6 cellular contexts compared by ENCODE assay signal in genomic region chr19:17246681-17247425, GRCh38. TPM values are rescaled to one million over a fixed set of nuclear protein-coding genes. Genes with fewer than 3 reads are reported as not detected.
DNase-seq lines count a peak whose midpoint lies in the region; ATAC-seq lines count a peak whose summit lies in the region.

No MANE protein-coding gene starts in this region.

- peak; percentile 26 for ATAC-seq in aorta (ENCODE audit: low FRiP score)

- H3K27ac ChIP-seq in SJCRH30 (peak overlapping the region; percentile 83), aorta (ENCODE audit: low read depth in 1 of 2, low read length in 2 of 2) (no peak overlapping the region)

- H3K9me3 ChIP-seq in SJCRH30 (replicated peaks) (no peaks in the 10 kb centered on the region), iPS-15b (ENCODE audit: control insufficient read depth, insufficient read depth, low read length) (no peaks in the 10 kb centered on the region), aorta (ENCODE audit: control insufficient read depth, low read length) (no peaks in the 10 kb centered on the region)

- peaks cover 34% of the 10 kb centered on the region for H3K4me1 ChIP-seq in SJCRH30
- H3K4me1 ChIP-seq in iPS-15b (ENCODE audit: control insufficient read depth, insufficient read depth, low read length), result peaks cover 19% of the 10 kb centered on the region
- H3K4me1 ChIP-seq in aorta (ENCODE audit: control insufficient read depth in 1 of 2, insufficient read depth in 2 of 2, low read length in 2 of 2), result no peaks in the 10 kb centered on the region

- H3K4me3 ChIP-seq in GM08714 (ENCODE audit: low read length) (peak overlapping the region; percentile 48; the same call in 1 of the 2 replicates), SJCRH30 (peak overlapping the region; percentile 60), iPS-15b (ENCODE audit: low read depth, low read length) (peak overlapping the region; percentile 49), aorta (ENCODE audit: low read length in 2 of 2) (no peak overlapping the region)

- intact Hi-C loops in aorta (cut with DNase I), result no loop called here

- peak in 1 of 2 experiments; percentile 47 for DNase-seq in SJCRH30
- DNase-seq in aorta, result no peak
- DNase-seq in NCI-H2029 treated with DMSO at 0.1 percent for 48 hours (lab: John Stamatoyannopoulos, UW), result no peak
- DNase-seq in NK-92 treated with Interleukin-12 subunit alpha and Interleukin-12 subunit beta, amount 100 ng/mL, for 24 hours (lab: John Stamatoyannopoulos, UW), result no peak

- no peaks in the 10 kb centered on the region for H3K36me3 ChIP-seq in SJCRH30
- peaks cover 5% of the 10 kb centered on the region for H3K36me3 ChIP-seq in iPS-15b (ENCODE audit: control insufficient read depth, insufficient read depth, low read length)
- no peaks in the 10 kb centered on the region for H3K36me3 ChIP-seq in aorta (ENCODE audit: control insufficient read depth in 1 of 2, insufficient read depth in 2 of 2, low read length in 1 of 2)

- peak overlapping the region; percentile 47 for H3K9ac ChIP-seq in iPS-15b (ENCODE audit: low read depth, low read length)

- 23 to 28% methylated on average over 19 to 21 of the region's 21 CpGs for WGBS in aorta, 2 donors

- no peaks in the 10 kb centered on the region for H3K27me3 ChIP-seq in SJCRH30
- no peaks in the 10 kb centered on the region for H3K27me3 ChIP-seq in iPS-15b (ENCODE audit: control insufficient read depth, insufficient read depth, low read length)
- no peaks in the 10 kb centered on the region for H3K27me3 ChIP-seq in aorta (ENCODE audit: control insufficient read depth in 1 of 2, insufficient read depth in 2 of 2, low read length in 1 of 2)

RNA-seq across cellular contexts. Expression of gene NR2F6, which starts 1.1 kb away (rescaled TPM):
- 41.0 and 42.0 TPM in 2 replicates for total RNA-seq in SJCRH30 (2014; rRNA removed; shearing (Covaris generic))
- 10 to 100 TPM; 23.1 to 27.7 TPM for total RNA-seq in aorta
- 10 to 100 TPM; 10.4 to 19.9 TPM for polyA plus RNA-seq in aorta

RNA-seq across cellular contexts. Expression of gene USHBP1, which starts 17.7 kb away (rescaled TPM):
- total RNA-seq in SJCRH30 (2014; rRNA removed; shearing (Covaris generic)), result 0.04 TPM in 1 of 2 replicates, not detected in the other
- total RNA-seq in aorta, result 10 to 100 TPM in 1 of 2 donors, 1 to 10 TPM in 1; 4.6 to 12.8 TPM
- polyA plus RNA-seq in aorta, result under 1 TPM; 0.13 to 0.61 TPM

RNA-seq across cellular contexts. Expression of gene BABAM1, which starts 20.4 kb away (rescaled TPM):
- total RNA-seq in SJCRH30 (2014; rRNA removed; shearing (Covaris generic)), result 96.0 and 98.5 TPM in 2 replicates
- total RNA-seq in aorta, result 10 to 100 TPM; 55.8 to 63.2 TPM
- 100 to 1,000 TPM in 1 of 2 donors, 10 to 100 TPM in 1; 83.6 to 102 TPM for polyA plus RNA-seq in aorta

RNA-seq across cellular contexts. Expression of gene OCEL1, which starts 20.8 kb away (rescaled TPM):
- 5.1 and 5.3 TPM in 2 replicates for total RNA-seq in SJCRH30 (2014; rRNA removed; shearing (Covaris generic))
- total RNA-seq in aorta, result 10 to 100 TPM; 10.2 to 23.0 TPM
- 10 to 100 TPM; 26.1 to 26.2 TPM for polyA plus RNA-seq in aorta

RNA-seq across cellular contexts. Expression of gene USE1, which starts 31.7 kb away (rescaled TPM):
- total RNA-seq in SJCRH30 (2014; rRNA removed; shearing (Covaris generic)), result 9.9 and 11.0 TPM in 2 replicates
- 10 to 100 TPM; 18.7 to 24.0 TPM for total RNA-seq in aorta
- 10 to 100 TPM; 47.3 to 75.2 TPM for polyA plus RNA-seq in aorta

Comparison
In these comparisons a context has a peak if more than half of its experiments do, and no peak if none do; other contexts are left out.
1. H3K4me3 ChIP-seq: peak in GM08714 (single experiment), SJCRH30 (single experiment) and iPS-15b (single experiment); none in aorta (0 of 2).